ENCODE assay signal across 19 cellular contexts in the genomic region with DNA sequence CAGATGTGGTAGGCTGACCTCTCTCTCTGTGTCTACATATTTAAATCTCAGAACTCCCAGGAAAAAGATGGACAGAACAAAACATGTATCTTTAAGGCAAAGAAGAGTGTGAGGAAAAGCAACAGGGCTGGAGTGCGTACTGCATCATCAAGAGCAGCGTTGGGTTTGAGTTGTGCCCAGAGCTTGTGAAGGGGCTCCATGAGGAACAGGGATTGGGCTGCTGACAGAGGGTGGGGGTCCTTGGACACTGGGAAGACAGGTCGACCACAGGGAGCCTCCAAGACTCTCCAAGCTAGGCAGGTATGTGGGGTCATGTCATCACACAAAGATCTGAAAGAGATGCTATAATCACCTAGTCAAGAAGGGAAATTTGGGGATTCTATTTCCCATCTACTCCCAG.
DNase-seq lines count a peak whose midpoint lies in the region; ATAC-seq and TF ChIP-seq lines count a peak whose summit lies in the region.
"Had no signal": no experiment of that assay in that cellular context is flagged by ENCODE, and none has a peak within 500 bp of the region (broad histone marks: within the 10 kb centered on the region; RNA-seq: fewer than 3 reads in every experiment).

No MANE protein-coding gene starts in this region.

- H3K27me3 ChIP-seq in DND-41 (ENCODE audit: insufficient read depth, low read length, poor library complexity), result no peaks in the 10 kb centered on the region
- H3K27me3 ChIP-seq in lung (ENCODE audit: control insufficient read depth, insufficient read depth), result no peaks in the 10 kb centered on the region
- H3K27me3 ChIP-seq: BLaER1 treated with 17β-estradiol and CSF1 and Interleukin-3, amounts not matched to agents 10 nM and 100 nM had no signal

- ATAC-seq in DND-41 (ENCODE audit: insufficient read depth, low read depth) (no peak), lung (ENCODE audit: insufficient read depth, low FRiP score) (no peak), HG03139 (IDR thresholded peaks at IDR 0.05; ENCODE audit: unreplicated experiment) (no peak)
- ATAC-seq: A549; CD8-positive, alpha-beta T cell; GM12878 had no signal

- TF ChIP-seq CTCF in DND-41 (IDR thresholded peaks at IDR 0.05; ENCODE audit: borderline replicate concordance, extremely low read depth, low read length, poor library complexity, severe bottlenecking) (no peak), lung (IDR thresholded peaks at IDR 0.05; ENCODE audit: control extremely low read depth, extremely low read depth) (no peak), osteocyte (IDR thresholded peaks at IDR 0.05) (no peak)

- H3K4me1 Mint-ChIP-seq in osteocyte (ENCODE audit: unreplicated experiment), result no peaks in the 10 kb centered on the region
- H3K4me1 Mint-ChIP-seq: B cell had no signal

- H3K4me1 ChIP-seq in DND-41 (ENCODE audit: insufficient read depth, low read length) (peaks cover 11% of the 10 kb centered on the region), lung (ENCODE audit: control insufficient read depth in 2 of 2, insufficient read depth in 2 of 2, low read length in 2 of 2) (no peaks in the 10 kb centered on the region)
- H3K4me1 ChIP-seq: A549, Caco-2 had no signal

- H3K27me3 Mint-ChIP-seq in osteocyte (ENCODE audit: unreplicated experiment), result no peaks in the 10 kb centered on the region
- H3K27me3 Mint-ChIP-seq: B cell; CD4-positive, alpha-beta T cell had no signal

- WGBS in lung, 2 donors, result 81 to 92% methylated on average over 3 of the region's 3 CpGs

- peaks cover 4% of the 10 kb centered on the region for H3K36me3 Mint-ChIP-seq in osteocyte (ENCODE audit: unreplicated experiment)
- H3K36me3 Mint-ChIP-seq: CD8-positive, alpha-beta T cell had no signal

- DNase-seq in DND-41 (no peak), lung (ENCODE audit: low spot score) (peak; percentile 10), osteocyte (ENCODE audit: extremely low spot score, unreplicated experiment) (peak; percentile 66)
- DNase-seq in activated CD4-positive, alpha-beta T cell treated with anti-CD3 and anti-CD28 coated beads for 1 hour, result no peak
- DNase-seq: AML-193; Caco-2; Calu3; CD4-positive, alpha-beta T cell; CD8-positive, alpha-beta T cell; DMS79 treated with DMSO at 0.1 percent for 48 hours; EL; GDM1 had no signal

- H3K9me3 ChIP-seq in DND-41 (ENCODE audit: insufficient read depth, low read length, severe bottlenecking), result peaks cover 4% of the 10 kb centered on the region
- peaks cover 0 to 1% of the 10 kb centered on the region in 2 donors for H3K9me3 ChIP-seq in lung (ENCODE audit: control insufficient read depth in 2 of 2, insufficient read depth in 1 of 2, low read length in 1 of 2)
- H3K9me3 ChIP-seq: A549, Caco-2 had no signal

- H3K79me2 ChIP-seq in DND-41 (ENCODE audit: insufficient read depth, low read length), result no peaks in the 10 kb centered on the region

- no peak overlapping the region for H3K4me2 ChIP-seq in DND-41 (ENCODE audit: insufficient read depth, low read length)
- H3K4me2 ChIP-seq: A549; BLaER1 treated with 17β-estradiol and CSF1 and Interleukin-3, amounts not matched to agents 10 nM and 100 nM had no signal

- H3K27ac ChIP-seq in DND-41 (ENCODE audit: low read length) (peak overlapping the region; percentile 22; the same call in 1 of the 2 replicates), lung (ENCODE audit: low read depth in 1 of 2, low read length in 1 of 2) (no peak overlapping the region)
- H3K27ac ChIP-seq: 22Rv1; A549; BLaER1 treated with 17β-estradiol and CSF1 and Interleukin-3, amounts not matched to agents 10 nM and 100 nM; C4-2B had no signal

- no peak overlapping the region for H3K4me3 Mint-ChIP-seq in osteocyte (ENCODE audit: unreplicated experiment)
- H3K4me3 Mint-ChIP-seq: B cell; CD4-positive, alpha-beta T cell; CD8-positive, alpha-beta T cell had no signal

- H3K4me3 ChIP-seq in DND-41 (ENCODE audit: low read depth in 1 of 2, low read length in 2 of 2) (no peak overlapping the region), lung (no peak overlapping the region)
- H3K4me3 ChIP-seq: A549; BLaER1 treated with 17β-estradiol and CSF1 and Interleukin-3, amounts not matched to agents 10 nM and 100 nM; GM12878 had no signal

- no peak overlapping the region for H3K9ac ChIP-seq in DND-41 (ENCODE audit: low read depth, low read length)
- H3K9ac ChIP-seq: BLaER1 treated with 17β-estradiol and CSF1 and Interleukin-3, amounts not matched to agents 10 nM and 100 nM had no signal

- peaks cover 61% of the 10 kb centered on the region for H3K9me3 Mint-ChIP-seq in osteocyte (ENCODE audit: unreplicated experiment)
- H3K9me3 Mint-ChIP-seq: CD4-positive, alpha-beta T cell had no signal

- no peaks in the 10 kb centered on the region for H4K20me1 ChIP-seq in DND-41 (ENCODE audit: insufficient read depth, low read length)
- H4K20me1 ChIP-seq: BLaER1 treated with 17β-estradiol and CSF1 and Interleukin-3, amounts not matched to agents 10 nM and 100 nM had no signal

- H3K36me3 ChIP-seq in DND-41 (ENCODE audit: insufficient read depth, low read length) (no peaks in the 10 kb centered on the region), lung (ENCODE audit: control insufficient read depth in 2 of 2, insufficient read depth in 2 of 2, low read length in 2 of 2) (no peaks in the 10 kb centered on the region)
- H3K36me3 ChIP-seq: BLaER1 treated with 17β-estradiol and CSF1 and Interleukin-3, amounts not matched to agents 10 nM and 100 nM had no signal

- H2AFZ ChIP-seq in DND-41 (ENCODE audit: low read depth, low read length), result no peak overlapping the region

- H3K27ac Mint-ChIP-seq in osteocyte (ENCODE audit: unreplicated experiment), result no peak overlapping the region
- H3K27ac Mint-ChIP-seq: B cell; CD4-positive, alpha-beta T cell; CD8-positive, alpha-beta T cell had no signal

Comparison
In these comparisons a context has a peak if more than half of its experiments do, and no peak if none do; other contexts are left out.
1. DNase-seq: peak in lung (single experiment) and osteocyte (single experiment); none in DND-41 (single experiment) and activated CD4-positive, alpha-beta T cell treated with anti-CD3 and anti-CD28 coated beads for 1 hour (single experiment).